Comparison of ENCODE assay signal across 1 cellular context in the genomic region with DNA sequence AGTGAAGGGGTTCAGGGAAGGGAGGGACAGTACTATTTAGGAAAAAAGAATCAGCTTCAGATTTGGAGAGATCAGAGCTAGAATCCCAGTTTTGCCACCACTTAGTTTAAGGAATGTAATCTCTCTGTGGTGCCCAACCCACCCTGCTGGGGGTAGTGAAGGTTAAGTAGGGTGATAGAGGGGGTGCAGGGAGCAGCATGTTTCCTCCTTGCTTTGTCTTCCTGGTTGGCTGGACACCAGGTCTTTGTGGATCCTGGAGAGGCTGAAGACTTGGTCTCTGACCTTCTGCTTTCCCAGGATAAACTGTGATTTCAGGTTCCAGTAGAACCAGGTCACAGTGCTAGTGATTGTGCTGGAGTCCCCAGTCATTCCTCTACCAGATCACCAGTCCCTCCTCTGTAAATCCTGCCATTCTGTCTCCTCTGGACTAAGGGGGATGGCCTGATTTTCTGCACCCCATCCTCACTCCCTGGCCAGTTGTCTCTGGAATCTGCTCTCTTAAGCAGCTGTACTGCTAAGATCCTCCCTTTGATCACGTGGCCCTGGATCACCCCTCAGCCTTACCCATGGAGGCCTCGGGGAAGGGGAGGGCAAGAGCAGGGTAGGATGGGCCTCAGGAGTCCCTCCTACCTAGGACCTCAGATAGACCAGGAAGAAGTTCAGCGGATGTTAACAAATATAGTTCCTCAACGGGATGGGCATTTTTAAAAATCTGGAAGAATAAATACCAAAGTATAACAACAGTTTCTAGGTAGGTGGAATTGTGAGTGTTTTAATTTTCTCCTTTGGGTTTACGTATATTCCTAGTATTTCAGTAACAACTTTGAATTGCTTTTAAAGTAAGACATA.
TF ChIP-seq lines count a peak whose summit lies in the region.

No MANE protein-coding gene starts in this region.

TF ChIP-seq in HepG2, 621 proteins besides CTCF, POLR2A, EP300 and RAD21 (continued from another document):
- TF ChIP-seq ZNF567 (CRISPR knock-in tag; IDR thresholded peaks at IDR 0.05; ENCODE audit: borderline replicate concordance) (no peak), ELF1 (CRISPR knock-in tag; IDR thresholded peaks at IDR 0.05) (0 out of 2 replicates have a peak, but pooled peaks have one; percentile 10), THAP11 (CRISPR knock-in tag; IDR thresholded peaks at IDR 0.05) (peak; percentile 40; the same call in 1 of the 2 replicates), HMGXB3 (CRISPR knock-in tag; IDR thresholded peaks at IDR 0.05; ENCODE audit: borderline replicate concordance) (0 out of 2 replicates have a peak, but pooled peaks have one; percentile 41), ZNF761 (CRISPR knock-in tag; conservative IDR thresholded peaks at IDR 0.05) (no peak), FOXP4 (CRISPR knock-in tag; IDR thresholded peaks at IDR 0.05) (no peak), HDAC1 (CRISPR knock-in tag; IDR thresholded peaks at IDR 0.05) (0 out of 2 replicates have a peak, but pooled peaks have one; percentile 31), KAT8 (CRISPR knock-in tag; IDR thresholded peaks at IDR 0.05) (no peak), PREB (CRISPR knock-in tag; IDR thresholded peaks at IDR 0.05) (no peak)
- TF ChIP-seq, protein P1, sequence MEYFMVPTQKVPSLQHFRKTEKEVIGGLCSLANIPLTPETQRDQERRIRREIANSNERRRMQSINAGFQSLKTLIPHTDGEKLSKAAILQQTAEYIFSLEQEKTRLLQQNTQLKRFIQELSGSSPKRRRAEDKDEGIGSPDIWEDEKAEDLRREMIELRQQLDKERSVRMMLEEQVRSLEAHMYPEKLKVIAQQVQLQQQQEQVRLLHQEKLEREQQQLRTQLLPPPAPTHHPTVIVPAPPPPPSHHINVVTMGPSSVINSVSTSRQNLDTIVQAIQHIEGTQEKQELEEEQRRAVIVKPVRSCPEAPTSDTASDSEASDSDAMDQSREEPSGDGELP (IDR thresholded peaks at IDR 0.05; ENCODE audit: borderline replicate concordance, low read depth): peak; percentile 19; the same call in 1 of the 2 replicates
- TF ChIP-seq, protein P2, sequence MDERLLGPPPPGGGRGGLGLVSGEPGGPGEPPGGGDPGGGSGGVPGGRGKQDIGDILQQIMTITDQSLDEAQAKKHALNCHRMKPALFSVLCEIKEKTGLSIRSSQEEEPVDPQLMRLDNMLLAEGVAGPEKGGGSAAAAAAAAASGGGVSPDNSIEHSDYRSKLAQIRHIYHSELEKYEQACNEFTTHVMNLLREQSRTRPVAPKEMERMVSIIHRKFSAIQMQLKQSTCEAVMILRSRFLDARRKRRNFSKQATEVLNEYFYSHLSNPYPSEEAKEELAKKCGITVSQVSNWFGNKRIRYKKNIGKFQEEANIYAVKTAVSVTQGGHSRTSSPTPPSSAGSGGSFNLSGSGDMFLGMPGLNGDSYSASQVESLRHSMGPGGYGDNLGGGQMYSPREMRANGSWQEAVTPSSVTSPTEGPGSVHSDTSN (CRISPR knock-in tag; IDR thresholded peaks at IDR 0.05): no peak
TF ChIP-seq in HepG2: peak in this region for 21.
